Comparison of ENCODE assay signal across 3 cellular contexts in genomic region chr12:14571779-14572178, GRCh38.
A peak's percentile ranks its signal among the peaks of the same experiment; 100 is the strongest.
TF ChIP-seq lines count a peak whose summit lies in the region.

No MANE protein-coding gene starts in this region.

TF ChIP-seq in HepG2, 621 proteins besides CTCF, POLR2A, EP300 and RAD21:
- TF ChIP-seq CEBPB (IDR thresholded peaks at IDR 0.05; ENCODE audit: borderline replicate concordance, low read depth, low read length) (peak; percentile 84), ZKSCAN8 (CRISPR knock-in tag; IDR thresholded peaks at IDR 0.05; ENCODE audit: borderline replicate concordance) (no peak)

TF ChIP-seq in Ishikawa, 13 proteins besides CTCF, POLR2A, EP300 and RAD21:
- no peak for TF ChIP-seq TCF12 (IDR thresholded peaks at IDR 0.05; ENCODE audit: low read depth)
- no peak for TF ChIP-seq TEAD4 (IDR thresholded peaks at IDR 0.05)
- TF ChIP-seq CEBPB (IDR thresholded peaks at IDR 0.05) = peak; percentile 91
- no peak for TF ChIP-seq NFIC (IDR thresholded peaks at IDR 0.05)
- TF ChIP-seq FOXM1 (IDR thresholded peaks at IDR 0.05; ENCODE audit: borderline replicate concordance, low read depth) = no peak
- no peak for TF ChIP-seq REST (IDR thresholded peaks at IDR 0.05; ENCODE audit: low read depth)
- no peak for TF ChIP-seq ZBTB7A (IDR thresholded peaks at IDR 0.05; ENCODE audit: low read depth)

TF ChIP-seq in K562, 482 proteins besides CTCF, POLR2A, EP300 and RAD21:
- no peak for TF ChIP-seq CEBPG (CRISPR knock-in tag; IDR thresholded peaks at IDR 0.05)
- peak; percentile 50 to 88; a peak in 3 of 4 replicates for TF ChIP-seq CEBPG (tag; conservative IDR thresholded peaks at IDR 0.05 in 1 of 2, IDR thresholded peaks at IDR 0.05 in 1 of 2)
- TF ChIP-seq POLR3G (IDR thresholded peaks at IDR 0.05; ENCODE audit: extremely low read depth, insufficient read length, insufficient replicate concordance) = no peak
- peak; percentile 89 for TF ChIP-seq CEBPB (tag; IDR thresholded peaks at IDR 0.05)
